In genomic region chr2:181570833-181571661, GRCh38 we compare ENCODE assay signal across 10 cellular contexts.
DNase-seq lines count a peak whose midpoint lies in the region; ATAC-seq and TF ChIP-seq lines count a peak whose summit lies in the region.
"Had no signal": no experiment of that assay in that cellular context is flagged by ENCODE, and none has a peak within 500 bp of the region (broad histone marks: within the 10 kb centered on the region; RNA-seq: fewer than 3 reads in every experiment).

No MANE protein-coding gene starts in this region.

- no peaks in the 10 kb centered on the region for H3K4me1 ChIP-seq in DOHH2 (ENCODE audit: control insufficient read depth, low read length)
- H3K4me1 ChIP-seq: heart left ventricle had no signal

- H3K9me3 ChIP-seq in DOHH2 (ENCODE audit: control insufficient read depth, insufficient read depth, low read length): no peaks in the 10 kb centered on the region
- H3K9me3 ChIP-seq: heart left ventricle, neutrophil had no signal

- no peaks in the 10 kb centered on the region for H4K20me1 ChIP-seq in DOHH2 (ENCODE audit: control insufficient read depth, insufficient read depth, low read depth, low read length)

- in situ Hi-C loops in astrocyte of the cerebellum (cut with HindIII; ENCODE audit: low sequenced_read_pairs): no loop called here

- H3K4me3 ChIP-seq in DOHH2 (ENCODE audit: low read length): no peak overlapping the region
- no peak overlapping the region for H3K4me3 ChIP-seq in astrocyte of the cerebellum (ENCODE audit: low read depth, low read length)
- H3K4me3 ChIP-seq: heart left ventricle had no signal

- no peak overlapping the region for H3K27ac ChIP-seq in DOHH2 (ENCODE audit: low read depth, low read length)
- H3K27ac ChIP-seq: heart left ventricle, neutrophil had no signal

- no peaks in the 10 kb centered on the region for H3K27me3 ChIP-seq in DOHH2 (ENCODE audit: control insufficient read depth, low read length)
- H3K27me3 ChIP-seq: neutrophil had no signal

- DNase-seq in astrocyte of the cerebellum (ENCODE audit: low read depth): peak; percentile 5
- peak; percentile 19 to 27 for DNase-seq in lung microvascular endothelial cell (ENCODE audit: low read depth in 2 of 2)
- no peak for DNase-seq in NCI-H146 treated with DMSO at 0.1 percent for 48 hours (lab: John Stamatoyannopoulos, UW; ENCODE audit: unreplicated experiment)
- DNase-seq in kidney glomerular epithelial cell (lab: John Stamatoyannopoulos, UW): no peak
- DNase-seq: activated CD4-positive, alpha-beta T cell treated with anti-CD3 and anti-CD28 coated beads for 36 hours; heart left ventricle had no signal

- no peaks in the 10 kb centered on the region for H3F3A ChIP-seq in DOHH2 (ENCODE audit: control insufficient read depth, insufficient read depth)

- ATAC-seq in HG02973 (IDR thresholded peaks at IDR 0.05; ENCODE audit: unreplicated experiment): no peak
- ATAC-seq: activated CD4-positive, alpha-beta T cell treated with anti-CD3 and anti-CD28 coated beads for 36 hours; heart left ventricle had no signal

- no peaks in the 10 kb centered on the region for H3K36me3 ChIP-seq in DOHH2 (ENCODE audit: control insufficient read depth, low read length)
- H3K36me3 ChIP-seq: heart left ventricle, neutrophil had no signal

- peak; percentile 32; the same call in 1 of the 2 replicates for TF ChIP-seq RAD21 in Ishikawa (IDR thresholded peaks at IDR 0.05; ENCODE audit: low read depth)

- no peak for TF ChIP-seq EP300 in Ishikawa (IDR thresholded peaks at IDR 0.05; ENCODE audit: borderline replicate concordance)

- TF ChIP-seq CTCF in DOHH2 (IDR thresholded peaks at IDR 0.05; ENCODE audit: low read depth, low read length, poor library complexity, severe bottlenecking): peak; percentile 47
- TF ChIP-seq CTCF in astrocyte of the cerebellum (IDR thresholded peaks at IDR 0.05; ENCODE audit: low read depth, low read length, missing control alignments): peak; percentile 22

- H3K79me2 ChIP-seq in DOHH2 (ENCODE audit: control insufficient read depth, low read length): no peaks in the 10 kb centered on the region

- H3K4me2 ChIP-seq in DOHH2 (ENCODE audit: low read length): 0 out of 2 replicates have a peak overlapping the region, but pooled peaks have one; percentile 9

- H3K9me2 ChIP-seq in DOHH2 (replicated peaks; ENCODE audit: control insufficient read depth, low read length): no peaks in the 10 kb centered on the region

TF ChIP-seq in Ishikawa, 13 proteins besides CTCF, POLR2A, EP300 and RAD21:
- TF ChIP-seq TCF12 (IDR thresholded peaks at IDR 0.05; ENCODE audit: low read depth): no peak
- no peak for TF ChIP-seq CEBPB (IDR thresholded peaks at IDR 0.05)
- TF ChIP-seq NFIC (IDR thresholded peaks at IDR 0.05): no peak
- TF ChIP-seq CREB1 (IDR thresholded peaks at IDR 0.05; ENCODE audit: low read depth): no peak
- TF ChIP-seq MAX (IDR thresholded peaks at IDR 0.05): no peak
- TF ChIP-seq REST (IDR thresholded peaks at IDR 0.05; ENCODE audit: low read depth): no peak

Comparison
In these comparisons a context has a peak if more than half of its experiments do, and no peak if none do; other contexts are left out.
1. DNase-seq: peak in astrocyte of the cerebellum (single experiment) and lung microvascular endothelial cell (2 of 2); none in NCI-H146 treated with DMSO at 0.1 percent for 48 hours (single experiment) and kidney glomerular epithelial cell (single experiment).